In genomic region chr9:126985870-126986498, GRCh38 we compare ENCODE assay signal across 8 cellular contexts.
DNase-seq lines count a peak whose midpoint lies in the region; ATAC-seq lines count a peak whose summit lies in the region.

No MANE protein-coding gene starts in this region.

- H3K27ac Mint-ChIP-seq in central memory CD8-positive, alpha-beta T cell (ENCODE audit: low read depth) = peak overlapping the region; percentile 79

- H3K27me3 Mint-ChIP-seq in central memory CD8-positive, alpha-beta T cell = peaks cover 18% of the 10 kb centered on the region

- peaks cover 4% of the 10 kb centered on the region in 2 donors for H3K9me3 ChIP-seq in muscle layer of duodenum (ENCODE audit: control insufficient read depth in 1 of 2, low read length in 2 of 2)

- H3K36me3 ChIP-seq in muscle layer of duodenum (ENCODE audit: control insufficient read depth in 1 of 2, insufficient read depth in 2 of 2, low read length in 2 of 2) = no peaks in the 10 kb centered on the region

- peak overlapping the region; percentile 6 for H3K27ac ChIP-seq in muscle layer of duodenum (ENCODE audit: low read length)

- H3K9me3 Mint-ChIP-seq in central memory CD8-positive, alpha-beta T cell = no peaks in the 10 kb centered on the region

- peaks cover 15% of the 10 kb centered on the region for H3K36me3 Mint-ChIP-seq in central memory CD8-positive, alpha-beta T cell (ENCODE audit: insufficient read depth)

- H3K4me1 Mint-ChIP-seq in central memory CD8-positive, alpha-beta T cell = peaks cover 90% of the 10 kb centered on the region

- H3K4me1 ChIP-seq in muscle layer of duodenum (ENCODE audit: control insufficient read depth in 1 of 2, insufficient read depth in 2 of 2, low read length in 2 of 2) = peaks cover 15 to 41% of the 10 kb centered on the region in 2 donors

- DNase-seq in COR-L47 (lab: John Stamatoyannopoulos, UW) (peak; percentile 85), NCI-H1694 treated with DMSO at 0.1 percent for 48 hours (lab: John Stamatoyannopoulos, UW) (peak; percentile 7), stromal cell of bone marrow (ENCODE audit: low read depth) (peak; percentile 39), NCI-H446 treated with DMSO at 0.1 percent for 48 hours (lab: John Stamatoyannopoulos, UW) (no peak)
- DNase-seq in central memory CD8-positive, alpha-beta T cell (ENCODE audit: low spot score in 2 of 2) = peak; percentile 65 to 90

- H3K4me3 ChIP-seq in muscle layer of duodenum (ENCODE audit: low read depth in 1 of 2, low read length in 2 of 2) = no peak overlapping the region

- H3K27me3 ChIP-seq in muscle layer of duodenum (ENCODE audit: low read depth, low read length) = no peaks in the 10 kb centered on the region

- ATAC-seq in GM21786 (IDR thresholded peaks at IDR 0.05; ENCODE audit: unreplicated experiment) = peak; percentile 73
- peak; percentile 84 to 86 for ATAC-seq in activated CD4-positive, CD25-positive, alpha-beta regulatory T cell treated with anti-CD3 and anti-CD28 coated beads, Interleukin-2, amount 50 U/mL, for 24 hours
- peak; percentile 70 for ATAC-seq in central memory CD8-positive, alpha-beta T cell (replicated peaks; ENCODE audit: extremely low read depth, poor library complexity, severe bottlenecking)

- peak overlapping the region; percentile 62 for H3K4me3 Mint-ChIP-seq in central memory CD8-positive, alpha-beta T cell
